1 cellular context compared by ENCODE assay signal in genomic region chr6:79570129-79570801, GRCh38.
TF ChIP-seq lines count a peak whose summit lies in the region.

No MANE protein-coding gene starts in this region.

TF ChIP-seq in HepG2, 621 proteins besides CTCF, POLR2A, EP300 and RAD21 (continued from another document):
- no peak for TF ChIP-seq ZNF18 (CRISPR knock-in tag; IDR thresholded peaks at IDR 0.05; ENCODE audit: insufficient replicate concordance)
- TF ChIP-seq MBD4 (IDR thresholded peaks at IDR 0.05; ENCODE audit: borderline replicate concordance, low read length): no peak
- no peak for TF ChIP-seq ZNF264 (CRISPR knock-in tag; IDR thresholded peaks at IDR 0.05)
- no peak for TF ChIP-seq NFKB2 (CRISPR knock-in tag; IDR thresholded peaks at IDR 0.05; ENCODE audit: borderline replicate concordance)
- TF ChIP-seq HNF4G (IDR thresholded peaks at IDR 0.05; ENCODE audit: borderline replicate concordance, low read depth, low read length): peak; percentile 23; the same call in 1 of the 2 replicates
- no peak for TF ChIP-seq HNF4G (CRISPR knock-in tag; IDR thresholded peaks at IDR 0.05; ENCODE audit: borderline replicate concordance, low read depth)
- no peak for TF ChIP-seq RERE (CRISPR knock-in tag; IDR thresholded peaks at IDR 0.05; ENCODE audit: low read depth)
- no peak for TF ChIP-seq ZNF747 (CRISPR knock-in tag; IDR thresholded peaks at IDR 0.05; ENCODE audit: borderline replicate concordance)
- peak; percentile 44 for TF ChIP-seq ZEB1 (IDR thresholded peaks at IDR 0.05; ENCODE audit: insufficient replicate concordance, low read depth)
- TF ChIP-seq ZBTB10 (CRISPR knock-in tag; IDR thresholded peaks at IDR 0.05; ENCODE audit: borderline replicate concordance): no peak
- 0 out of 4 replicates have a peak, but pooled peaks of 1 of the 2 experiments have one; percentile 25 for TF ChIP-seq HMGXB4 (CRISPR knock-in tag; IDR thresholded peaks at IDR 0.05; ENCODE audit: borderline replicate concordance in 1 of 2, low read depth in 1 of 2)
- no peak for TF ChIP-seq ASH2L (IDR thresholded peaks at IDR 0.05; ENCODE audit: insufficient read length, low read depth, low read length)
